In the genomic region with DNA sequence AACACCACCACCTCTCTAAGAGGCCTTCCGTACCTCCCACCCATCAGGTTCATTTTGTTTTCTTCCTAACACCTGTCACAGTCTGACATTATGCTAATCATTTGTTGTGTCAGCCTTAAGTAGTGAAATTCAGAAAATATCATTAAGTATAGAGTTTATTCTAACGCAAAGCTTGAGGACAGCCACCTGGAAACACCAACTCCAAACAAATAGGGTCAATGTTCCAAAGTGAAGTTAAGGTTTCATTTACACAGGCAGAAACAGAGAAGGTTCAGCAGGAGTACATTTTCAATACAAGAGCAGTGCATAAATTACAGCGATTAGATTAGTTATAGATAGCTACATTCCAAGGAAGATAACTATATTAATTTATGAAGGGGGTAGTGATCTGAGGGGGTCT, we compare ENCODE assay signal across 8 cellular contexts. TPM values are rescaled to one million over a fixed set of nuclear protein-coding genes. Genes with fewer than 3 reads are reported as not detected.
DNase-seq lines count a peak whose midpoint lies in the region; ATAC-seq, FAIRE-seq and TF ChIP-seq lines count a peak whose summit lies in the region.

No MANE protein-coding gene starts in this region.

- H3K36me3 ChIP-seq in adipocyte (ENCODE audit: control insufficient read depth, insufficient read depth, low read length, severe bottlenecking) (peaks cover 12% of the 10 kb centered on the region), HepG2 (replicated peaks in 1 of 2; ENCODE audit: control insufficient read depth in 1 of 2, insufficient read depth in 2 of 2, low read length in 2 of 2) (peaks cover 0 to 6% of the 10 kb centered on the region in 2 experiments; a peak in 1 of 5 replicates), thyroid gland (no peaks in the 10 kb centered on the region)

- no peak for DNase-seq in activated CD8-positive, alpha-beta memory T cell treated with anti-CD3 and anti-CD28 coated beads, Interleukin-2, amount 10 ng/mL, durations not matched to agents 7 days and 5 days
- DNase-seq in activated CD8-positive, alpha-beta memory T cell treated with anti-CD3 and anti-CD28 coated beads for 24 hours, result no peak
- DNase-seq in adipocyte (ENCODE audit: low read depth), result peak; percentile 2
- no peak for DNase-seq in HepG2 (ENCODE audit: low spot score)
- no peak for DNase-seq in thyroid gland
- no peak for DNase-seq in kidney glomerular epithelial cell (lab: John Stamatoyannopoulos, UW)
- DNase-seq in NCI-H1694 treated with DMSO at 0.1 percent for 48 hours (lab: John Stamatoyannopoulos, UW), result no peak

- POLR2A ChIA-PET in HepG2 (lab: Yijun Ruan, JAX), result interaction anchor here (0.9 to 1.4 kb wide), 4 partner anchors 155 to 162 kb away, joined by 3 to 5 read pairs (median 4); a partner anchor contains a TSS

- peaks cover 18% of the 10 kb centered on the region; the same call in 1 of the 2 replicates for H4K20me1 ChIP-seq in HepG2 (ENCODE audit: insufficient read depth, low read length)

- no peaks in the 10 kb centered on the region for H3K27me3 Mint-ChIP-seq in activated CD8-positive, alpha-beta memory T cell treated with anti-CD3 and anti-CD28 coated beads, Interleukin-2, amount 10 ng/mL, durations not matched to agents 7 days and 5 days

- H3K4me2 ChIP-seq in HepG2 (ENCODE audit: low read depth, low read length), result peak overlapping the region; percentile 75

- H3K9ac ChIP-seq in adipocyte (ENCODE audit: low read length) (peak overlapping the region; percentile 97), HepG2 (ENCODE audit: insufficient read depth, low read depth, low read length) (peak overlapping the region; percentile 98)

- TF ChIP-seq RAD21 in HepG2 (CRISPR knock-in tag; IDR thresholded peaks at IDR 0.05), result no peak

- H3K9me3 ChIP-seq in adipocyte (ENCODE audit: control insufficient read depth, low read length) (no peaks in the 10 kb centered on the region), HepG2 (ENCODE audit: low read length) (no peaks in the 10 kb centered on the region), thyroid gland (no peaks in the 10 kb centered on the region)

- H3K9me3 Mint-ChIP-seq in activated CD8-positive, alpha-beta memory T cell treated with anti-CD3 and anti-CD28 coated beads, Interleukin-2, amount 10 ng/mL, durations not matched to agents 7 days and 5 days (ENCODE audit: low read depth), result no peaks in the 10 kb centered on the region

- BruUV-seq in HepG2 (replicated peaks; lab: Mats Ljungman, UMichigan), result no TSS peak

- no peak for TF ChIP-seq POLR2A in HepG2 (IDR thresholded peaks at IDR 0.05; ENCODE audit: insufficient read depth in 1 of 2, low read depth in 2 of 2, low read length in 2 of 2)
- TF ChIP-seq POLR2A in thyroid gland (IDR thresholded peaks at IDR 0.05), result no peak

- H3K27ac Mint-ChIP-seq in activated CD8-positive, alpha-beta memory T cell treated with anti-CD3 and anti-CD28 coated beads, Interleukin-2, amount 10 ng/mL, durations not matched to agents 7 days and 5 days, result peak overlapping the region; percentile 32

- FAIRE-seq in HepG2 (lab: Jason Lieb, UNC), result no peak

- in situ Hi-C loops in HepG2 (cut with HindIII; ENCODE audit: extremely low pct_ligation_motif_present, low pct_unique_long_range_greater_than_20kb), result no loop called here

- TF ChIP-seq EP300 in HepG2 (IDR thresholded peaks at IDR 0.05; ENCODE audit: low read depth in 2 of 2, low read length in 2 of 2) (no peak), HepG2 (CRISPR knock-in tag; IDR thresholded peaks at IDR 0.05; ENCODE audit: borderline replicate concordance) (no peak)

- H2AFZ ChIP-seq in HepG2 (ENCODE audit: low read length), result no peak overlapping the region

- H3K4me1 Mint-ChIP-seq in activated CD8-positive, alpha-beta memory T cell treated with anti-CD3 and anti-CD28 coated beads, Interleukin-2, amount 10 ng/mL, durations not matched to agents 7 days and 5 days, result peaks cover 45% of the 10 kb centered on the region

- H3K27ac ChIP-seq in HepG2 (ENCODE audit: extremely low read length, insufficient read depth, low read length) (peak overlapping the region; percentile 96), thyroid gland (peak overlapping the region; percentile 90 to 95 (median 91))

- peaks cover 30% of the 10 kb centered on the region for H3K36me3 Mint-ChIP-seq in activated CD8-positive, alpha-beta memory T cell treated with anti-CD3 and anti-CD28 coated beads, Interleukin-2, amount 10 ng/mL, durations not matched to agents 7 days and 5 days

- peaks cover 50% of the 10 kb centered on the region for H3K79me2 ChIP-seq in HepG2 (ENCODE audit: insufficient read depth, low read length)

- ATAC-seq in activated CD8-positive, alpha-beta memory T cell treated with anti-CD3 and anti-CD28 coated beads, Interleukin-2, amount 10 ng/mL, durations not matched to agents 7 days and 5 days, result no peak
- ATAC-seq in HepG2, result no peak
- no peak for ATAC-seq in GM19463 (IDR thresholded peaks at IDR 0.05; ENCODE audit: unreplicated experiment)

- CTCF ChIA-PET in activated CD8-positive, alpha-beta memory T cell treated with anti-CD3 and anti-CD28 coated beads, Interleukin-2, amount 10 ng/mL, durations not matched to agents 7 days and 5 days (lab: Charles Lee), result interaction anchor here (1.4 kb wide), 1 partner anchor 345 kb away, joined by 5 read pairs; no protein-coding TSS in a partner anchor
- CTCF ChIA-PET in HepG2 (lab: Yijun Ruan, JAX; ENCODE audit: low intra/inter-chr PET ratio, low total read pairs), result no interaction called here

- intact Hi-C loops in HepG2 (cut with micrococcal nuclease; ENCODE audit: unreplicated experiment), result loop anchor here (5.0 kb wide), 2 partner anchors 135 to 155 kb away; a partner anchor contains a TSS
- intact Hi-C loops in thyroid gland (cut with DNase I), result no loop called here

- H3K4me1 ChIP-seq in adipocyte (ENCODE audit: control insufficient read depth, insufficient read depth, low read length), result peaks cover 48% of the 10 kb centered on the region
- peaks cover 51% of the 10 kb centered on the region for H3K4me1 ChIP-seq in HepG2 (ENCODE audit: insufficient read depth, low read length)
- H3K4me1 ChIP-seq in thyroid gland, result peaks cover 31% of the 10 kb centered on the region in 2 donors

- H3K27me3 ChIP-seq in adipocyte (replicated peaks; ENCODE audit: control insufficient read depth, insufficient read depth, low read length), result no peaks in the 10 kb centered on the region
- no peaks in the 10 kb centered on the region; a peak in 2 of 5 replicates for H3K27me3 ChIP-seq in HepG2 (ENCODE audit: control insufficient read depth in 1 of 2, insufficient read depth in 2 of 2, low read length in 2 of 2)
- H3K27me3 ChIP-seq in thyroid gland, result no peaks in the 10 kb centered on the region

- TF ChIP-seq CTCF in HepG2 (CRISPR knock-in tag; IDR thresholded peaks at IDR 0.05) (no peak), thyroid gland (IDR thresholded peaks at IDR 0.05) (no peak)

- 4% methylated on average over 3 of the region's 3 CpGs for WGBS in HepG2 (ENCODE audit: low lambda C conversion rate)
- WGBS in thyroid gland, 2 donors, result 60 to 70% methylated on average over 3 of the region's 3 CpGs

- H3K4me3 ChIP-seq in adipocyte (ENCODE audit: low read length), result peak overlapping the region; percentile 88
- peak overlapping the region; percentile 69 to 99 (median 84) for H3K4me3 ChIP-seq in HepG2 (replicated peaks in 1 of 3; ENCODE audit: insufficient read depth in 1 of 3, low read depth in 2 of 3, low read length in 3 of 3)
- peak overlapping the region in 1 of 3 donors; percentile 80 for H3K4me3 ChIP-seq in thyroid gland (replicated peaks in 1 of 3)

- peak overlapping the region; percentile 91 for H3K4me3 Mint-ChIP-seq in activated CD8-positive, alpha-beta memory T cell treated with anti-CD3 and anti-CD28 coated beads, Interleukin-2, amount 10 ng/mL, durations not matched to agents 7 days and 5 days

TF ChIP-seq in HepG2, 621 proteins besides CTCF, POLR2A, EP300 and RAD21 (continues in another document):
- no peak for TF ChIP-seq ISL2 (CRISPR knock-in tag; IDR thresholded peaks at IDR 0.05)
- TF ChIP-seq RELA (CRISPR knock-in tag; IDR thresholded peaks at IDR 0.05), result no peak
- TF ChIP-seq ZEB1 (IDR thresholded peaks at IDR 0.05; ENCODE audit: insufficient replicate concordance, low read depth), result peak; percentile 7

RNA-seq across cellular contexts. Expression of a gene that starts 1.3 kb away (rescaled TPM):
- 10 to 100 TPM; 38.0 to 39.4 TPM for total RNA-seq in activated CD8-positive, alpha-beta memory T cell treated with anti-CD3 and anti-CD28 coated beads, Interleukin-2, amount 10 ng/mL, durations not matched to agents 7 days and 5 days
- total RNA-seq in HepG2 (2016; rRNA removed; fragmentation: Illumina TruSeq; extraction: Trizol) (26.7 and 29.4 TPM in 2 replicates), thyroid gland (10 to 100 TPM; 33.1 to 49.4 (median 39.2) TPM)
- total RNA-seq in HepG2 (2016; cell fraction: cytosol; rRNA removed; fragmentation: Illumina TruSeq; extraction: Trizol; ENCODE audit: low read depth), result 3.0 and 7.2 TPM in 2 replicates
- total RNA-seq in HepG2 (2016; cell fraction: insoluble cytoplasmic fraction; rRNA removed; fragmentation: Illumina TruSeq; extraction: Trizol), result 23.0 and 30.7 TPM in 2 replicates
- 5.1 and 5.8 TPM in 2 replicates for total RNA-seq in HepG2 (2016; cell fraction: membrane; rRNA removed; fragmentation: Illumina TruSeq; extraction: Trizol)
- total RNA-seq in HepG2 (2016; cell fraction: nucleus; rRNA removed; fragmentation: Illumina TruSeq; extraction: Trizol), result 32.5 and 53.1 TPM in 2 replicates
- 7.2 TPM in 2 replicates for polyA plus RNA-seq in HepG2 (2011; rRNA removed)
- 3.5 and 20.3 TPM in 2 replicates for polyA plus RNA-seq in HepG2 (2011; cell fraction: cytosol; rRNA removed)
- polyA plus RNA-seq in HepG2 (2011; cell fraction: nucleus; rRNA removed), result 5.7 and 30.0 TPM in 2 replicates
- 9.5 and 13.0 TPM in 2 replicates for polyA plus RNA-seq in HepG2 (2012)
- polyA plus RNA-seq in HepG2 (2016; cell fraction: cytosol; fragmentation: Illumina TruSeq; extraction: Trizol; ENCODE audit: low read depth), result 0.41 and 0.53 TPM in 2 replicates
- polyA plus RNA-seq in HepG2 (2016; cell fraction: insoluble cytoplasmic fraction; fragmentation: Illumina TruSeq; extraction: Trizol; ENCODE audit: low read depth), result 20.4 and 21.3 TPM in 2 replicates
- polyA plus RNA-seq in HepG2 (2016; cell fraction: membrane; fragmentation: Illumina TruSeq; extraction: Trizol; ENCODE audit: low read depth), result 1.4 and 1.8 TPM in 2 replicates
- polyA plus RNA-seq in HepG2 (2016; cell fraction: nucleus; fragmentation: Illumina TruSeq; extraction: Trizol; ENCODE audit: insufficient read depth, low read depth), result 32.7 and 38.2 TPM in 2 replicates
- polyA minus RNA-seq in HepG2 (2011; rRNA and poly(A)+ RNA removed; ENCODE audit: low replicate concordance), result 2.9 and 5.1 TPM in 2 replicates
- polyA minus RNA-seq in HepG2 (2011; cell fraction: cytosol; rRNA and poly(A)+ RNA removed), result 8.5 and 9.0 TPM in 2 replicates
- 50.0 and 64.8 TPM in 2 replicates for polyA minus RNA-seq in HepG2 (2011; cell fraction: nucleus; rRNA and poly(A)+ RNA removed)
